Comparison of ENCODE assay signal across 1 cellular context in the genomic region with DNA sequence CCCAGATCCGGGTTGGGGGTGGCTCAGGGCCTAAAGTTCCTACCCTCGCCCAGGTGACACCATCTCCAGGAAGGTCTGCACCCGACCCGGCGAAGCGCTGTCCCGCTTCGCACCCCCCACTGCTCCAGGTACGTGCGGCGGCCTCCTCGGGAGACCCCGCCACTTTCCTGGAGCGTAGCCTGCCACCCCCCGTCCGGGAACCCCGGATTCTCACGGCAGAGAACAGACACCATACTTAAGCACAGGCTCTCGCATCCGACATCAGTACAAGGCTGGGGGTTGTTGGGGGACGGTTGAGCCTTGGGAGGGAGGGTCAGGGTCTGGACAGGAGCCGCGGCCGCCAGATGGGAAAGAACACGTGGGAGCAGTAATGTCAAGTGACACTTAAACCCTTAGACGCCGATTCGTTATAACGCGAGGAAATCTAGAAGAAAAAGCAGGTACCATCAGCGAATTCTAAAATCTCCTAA.
A peak's percentile ranks its signal among the peaks of the same experiment; 100 is the strongest.
TF ChIP-seq lines count a peak whose summit lies in the region.

No MANE protein-coding gene starts in this region.

TF ChIP-seq in HepG2, 621 proteins besides CTCF, POLR2A, EP300 and RAD21 (continued from another document and continues in another):
- TF ChIP-seq, protein P1, sequence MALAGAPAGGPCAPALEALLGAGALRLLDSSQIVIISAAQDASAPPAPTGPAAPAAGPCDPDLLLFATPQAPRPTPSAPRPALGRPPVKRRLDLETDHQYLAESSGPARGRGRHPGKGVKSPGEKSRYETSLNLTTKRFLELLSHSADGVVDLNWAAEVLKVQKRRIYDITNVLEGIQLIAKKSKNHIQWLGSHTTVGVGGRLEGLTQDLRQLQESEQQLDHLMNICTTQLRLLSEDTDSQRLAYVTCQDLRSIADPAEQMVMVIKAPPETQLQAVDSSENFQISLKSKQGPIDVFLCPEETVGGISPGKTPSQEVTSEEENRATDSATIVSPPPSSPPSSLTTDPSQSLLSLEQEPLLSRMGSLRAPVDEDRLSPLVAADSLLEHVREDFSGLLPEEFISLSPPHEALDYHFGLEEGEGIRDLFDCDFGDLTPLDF (CRISPR knock-in tag; IDR thresholded peaks at IDR 0.05): 0 out of 2 replicates have a peak, but pooled peaks have one; percentile 14
- TF ChIP-seq NFIC (IDR thresholded peaks at IDR 0.05; ENCODE audit: low read length) (peak; percentile 16; the same call in 1 of the 2 replicates), ZNF441 (CRISPR knock-in tag; IDR thresholded peaks at IDR 0.05; ENCODE audit: borderline replicate concordance) (no peak; the same call in 1 of the 2 replicates), DZIP1 (CRISPR knock-in tag; IDR thresholded peaks at IDR 0.05) (peak; percentile 70; the same call in 1 of the 2 replicates), KLF6 (CRISPR knock-in tag; IDR thresholded peaks at IDR 0.05) (0 out of 2 replicates have a peak, but pooled peaks have one; percentile 14), PCBP2 (optimal IDR thresholded peaks at IDR 0.05; ENCODE audit: low read depth, low read length, poor library complexity, severe bottlenecking) (no peak), ZNF225 (CRISPR knock-in tag; IDR thresholded peaks at IDR 0.05) (peak; percentile 57; the same call in 1 of the 2 replicates), CEBPZ (IDR thresholded peaks at IDR 0.05; ENCODE audit: low read length) (no peak), TARDBP (CRISPR knock-in tag; IDR thresholded peaks at IDR 0.05) (peak; percentile 37; the same call in 1 of the 2 replicates), ZSCAN20 (CRISPR knock-in tag; IDR thresholded peaks at IDR 0.05; ENCODE audit: borderline replicate concordance) (0 out of 2 replicates have a peak, but pooled peaks have one; percentile 44), KDM2A (CRISPR knock-in tag; IDR thresholded peaks at IDR 0.05; ENCODE audit: borderline replicate concordance, low read depth) (peak; percentile 35; the same call in 1 of the 2 replicates), KLF16 (CRISPR knock-in tag; IDR thresholded peaks at IDR 0.05) (peak in 1 of 2 experiments; percentile 56; a peak in 2 of 4 replicates), ZNF350 (CRISPR knock-in tag; IDR thresholded peaks at IDR 0.05; ENCODE audit: borderline replicate concordance, low read depth) (peak; percentile 15; the same call in 1 of the 2 replicates), ATF1 (CRISPR knock-in tag; IDR thresholded peaks at IDR 0.05) (0 out of 2 replicates have a peak, but pooled peaks have one; percentile 1), MXD4 (CRISPR knock-in tag; IDR thresholded peaks at IDR 0.05) (peak; percentile 90; the same call in 1 of the 2 replicates), SMC3 (IDR thresholded peaks at IDR 0.05; ENCODE audit: low read length) (no peak), ZFY (CRISPR knock-in tag; IDR thresholded peaks at IDR 0.05) (peak; percentile 82), TMF1 (CRISPR knock-in tag; IDR thresholded peaks at IDR 0.05; ENCODE audit: low read depth) (peak; percentile 48; the same call in 1 of the 2 replicates)
- TF ChIP-seq, protein P2, sequence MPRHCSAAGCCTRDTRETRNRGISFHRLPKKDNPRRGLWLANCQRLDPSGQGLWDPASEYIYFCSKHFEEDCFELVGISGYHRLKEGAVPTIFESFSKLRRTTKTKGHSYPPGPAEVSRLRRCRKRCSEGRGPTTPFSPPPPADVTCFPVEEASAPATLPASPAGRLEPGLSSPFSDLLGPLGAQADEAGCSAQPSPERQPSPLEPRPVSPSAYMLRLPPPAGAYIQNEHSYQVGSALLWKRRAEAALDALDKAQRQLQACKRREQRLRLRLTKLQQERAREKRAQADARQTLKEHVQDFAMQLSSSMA (CRISPR knock-in tag; IDR thresholded peaks at IDR 0.05): peak; percentile 26; the same call in 1 of the 2 replicates
- TF ChIP-seq, protein P3, sequence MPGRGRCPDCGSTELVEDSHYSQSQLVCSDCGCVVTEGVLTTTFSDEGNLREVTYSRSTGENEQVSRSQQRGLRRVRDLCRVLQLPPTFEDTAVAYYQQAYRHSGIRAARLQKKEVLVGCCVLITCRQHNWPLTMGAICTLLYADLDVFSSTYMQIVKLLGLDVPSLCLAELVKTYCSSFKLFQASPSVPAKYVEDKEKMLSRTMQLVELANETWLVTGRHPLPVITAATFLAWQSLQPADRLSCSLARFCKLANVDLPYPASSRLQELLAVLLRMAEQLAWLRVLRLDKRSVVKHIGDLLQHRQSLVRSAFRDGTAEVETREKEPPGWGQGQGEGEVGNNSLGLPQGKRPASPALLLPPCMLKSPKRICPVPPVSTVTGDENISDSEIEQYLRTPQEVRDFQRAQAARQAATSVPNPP (CRISPR knock-in tag; IDR thresholded peaks at IDR 0.05): no peak
- TF ChIP-seq, protein P4, sequence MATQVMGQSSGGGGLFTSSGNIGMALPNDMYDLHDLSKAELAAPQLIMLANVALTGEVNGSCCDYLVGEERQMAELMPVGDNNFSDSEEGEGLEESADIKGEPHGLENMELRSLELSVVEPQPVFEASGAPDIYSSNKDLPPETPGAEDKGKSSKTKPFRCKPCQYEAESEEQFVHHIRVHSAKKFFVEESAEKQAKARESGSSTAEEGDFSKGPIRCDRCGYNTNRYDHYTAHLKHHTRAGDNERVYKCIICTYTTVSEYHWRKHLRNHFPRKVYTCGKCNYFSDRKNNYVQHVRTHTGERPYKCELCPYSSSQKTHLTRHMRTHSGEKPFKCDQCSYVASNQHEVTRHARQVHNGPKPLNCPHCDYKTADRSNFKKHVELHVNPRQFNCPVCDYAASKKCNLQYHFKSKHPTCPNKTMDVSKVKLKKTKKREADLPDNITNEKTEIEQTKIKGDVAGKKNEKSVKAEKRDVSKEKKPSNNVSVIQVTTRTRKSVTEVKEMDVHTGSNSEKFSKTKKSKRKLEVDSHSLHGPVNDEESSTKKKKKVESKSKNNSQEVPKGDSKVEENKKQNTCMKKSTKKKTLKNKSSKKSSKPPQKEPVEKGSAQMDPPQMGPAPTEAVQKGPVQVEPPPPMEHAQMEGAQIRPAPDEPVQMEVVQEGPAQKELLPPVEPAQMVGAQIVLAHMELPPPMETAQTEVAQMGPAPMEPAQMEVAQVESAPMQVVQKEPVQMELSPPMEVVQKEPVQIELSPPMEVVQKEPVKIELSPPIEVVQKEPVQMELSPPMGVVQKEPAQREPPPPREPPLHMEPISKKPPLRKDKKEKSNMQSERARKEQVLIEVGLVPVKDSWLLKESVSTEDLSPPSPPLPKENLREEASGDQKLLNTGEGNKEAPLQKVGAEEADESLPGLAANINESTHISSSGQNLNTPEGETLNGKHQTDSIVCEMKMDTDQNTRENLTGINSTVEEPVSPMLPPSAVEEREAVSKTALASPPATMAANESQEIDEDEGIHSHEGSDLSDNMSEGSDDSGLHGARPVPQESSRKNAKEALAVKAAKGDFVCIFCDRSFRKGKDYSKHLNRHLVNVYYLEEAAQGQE (IDR thresholded peaks at IDR 0.05; ENCODE audit: borderline replicate concordance in 1 of 2, low read depth in 1 of 2, low read length in 2 of 2): peak in 1 of 2 experiments; percentile 25; a peak in 1 of 4 replicates
- TF ChIP-seq, protein P5, sequence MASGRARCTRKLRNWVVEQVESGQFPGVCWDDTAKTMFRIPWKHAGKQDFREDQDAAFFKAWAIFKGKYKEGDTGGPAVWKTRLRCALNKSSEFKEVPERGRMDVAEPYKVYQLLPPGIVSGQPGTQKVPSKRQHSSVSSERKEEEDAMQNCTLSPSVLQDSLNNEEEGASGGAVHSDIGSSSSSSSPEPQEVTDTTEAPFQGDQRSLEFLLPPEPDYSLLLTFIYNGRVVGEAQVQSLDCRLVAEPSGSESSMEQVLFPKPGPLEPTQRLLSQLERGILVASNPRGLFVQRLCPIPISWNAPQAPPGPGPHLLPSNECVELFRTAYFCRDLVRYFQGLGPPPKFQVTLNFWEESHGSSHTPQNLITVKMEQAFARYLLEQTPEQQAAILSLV (CRISPR knock-in tag; IDR thresholded peaks at IDR 0.05; ENCODE audit: borderline replicate concordance): 0 out of 2 replicates have a peak, but pooled peaks have one; percentile 38
- TF ChIP-seq, protein P6, sequence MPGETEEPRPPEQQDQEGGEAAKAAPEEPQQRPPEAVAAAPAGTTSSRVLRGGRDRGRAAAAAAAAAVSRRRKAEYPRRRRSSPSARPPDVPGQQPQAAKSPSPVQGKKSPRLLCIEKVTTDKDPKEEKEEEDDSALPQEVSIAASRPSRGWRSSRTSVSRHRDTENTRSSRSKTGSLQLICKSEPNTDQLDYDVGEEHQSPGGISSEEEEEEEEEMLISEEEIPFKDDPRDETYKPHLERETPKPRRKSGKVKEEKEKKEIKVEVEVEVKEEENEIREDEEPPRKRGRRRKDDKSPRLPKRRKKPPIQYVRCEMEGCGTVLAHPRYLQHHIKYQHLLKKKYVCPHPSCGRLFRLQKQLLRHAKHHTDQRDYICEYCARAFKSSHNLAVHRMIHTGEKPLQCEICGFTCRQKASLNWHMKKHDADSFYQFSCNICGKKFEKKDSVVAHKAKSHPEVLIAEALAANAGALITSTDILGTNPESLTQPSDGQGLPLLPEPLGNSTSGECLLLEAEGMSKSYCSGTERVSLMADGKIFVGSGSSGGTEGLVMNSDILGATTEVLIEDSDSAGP (CRISPR knock-in tag; IDR thresholded peaks at IDR 0.05; ENCODE audit: borderline replicate concordance): peak; percentile 81; the same call in 1 of the 2 replicates
- TF ChIP-seq, protein P7, sequence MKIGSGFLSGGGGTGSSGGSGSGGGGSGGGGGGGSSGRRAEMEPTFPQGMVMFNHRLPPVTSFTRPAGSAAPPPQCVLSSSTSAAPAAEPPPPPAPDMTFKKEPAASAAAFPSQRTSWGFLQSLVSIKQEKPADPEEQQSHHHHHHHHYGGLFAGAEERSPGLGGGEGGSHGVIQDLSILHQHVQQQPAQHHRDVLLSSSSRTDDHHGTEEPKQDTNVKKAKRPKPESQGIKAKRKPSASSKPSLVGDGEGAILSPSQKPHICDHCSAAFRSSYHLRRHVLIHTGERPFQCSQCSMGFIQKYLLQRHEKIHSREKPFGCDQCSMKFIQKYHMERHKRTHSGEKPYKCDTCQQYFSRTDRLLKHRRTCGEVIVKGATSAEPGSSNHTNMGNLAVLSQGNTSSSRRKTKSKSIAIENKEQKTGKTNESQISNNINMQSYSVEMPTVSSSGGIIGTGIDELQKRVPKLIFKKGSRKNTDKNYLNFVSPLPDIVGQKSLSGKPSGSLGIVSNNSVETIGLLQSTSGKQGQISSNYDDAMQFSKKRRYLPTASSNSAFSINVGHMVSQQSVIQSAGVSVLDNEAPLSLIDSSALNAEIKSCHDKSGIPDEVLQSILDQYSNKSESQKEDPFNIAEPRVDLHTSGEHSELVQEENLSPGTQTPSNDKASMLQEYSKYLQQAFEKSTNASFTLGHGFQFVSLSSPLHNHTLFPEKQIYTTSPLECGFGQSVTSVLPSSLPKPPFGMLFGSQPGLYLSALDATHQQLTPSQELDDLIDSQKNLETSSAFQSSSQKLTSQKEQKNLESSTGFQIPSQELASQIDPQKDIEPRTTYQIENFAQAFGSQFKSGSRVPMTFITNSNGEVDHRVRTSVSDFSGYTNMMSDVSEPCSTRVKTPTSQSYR (CRISPR knock-in tag; IDR thresholded peaks at IDR 0.05; ENCODE audit: borderline replicate concordance): peak; percentile 9; the same call in 1 of the 2 replicates
